10 cellular contexts compared by ENCODE assay signal in the genomic region with DNA sequence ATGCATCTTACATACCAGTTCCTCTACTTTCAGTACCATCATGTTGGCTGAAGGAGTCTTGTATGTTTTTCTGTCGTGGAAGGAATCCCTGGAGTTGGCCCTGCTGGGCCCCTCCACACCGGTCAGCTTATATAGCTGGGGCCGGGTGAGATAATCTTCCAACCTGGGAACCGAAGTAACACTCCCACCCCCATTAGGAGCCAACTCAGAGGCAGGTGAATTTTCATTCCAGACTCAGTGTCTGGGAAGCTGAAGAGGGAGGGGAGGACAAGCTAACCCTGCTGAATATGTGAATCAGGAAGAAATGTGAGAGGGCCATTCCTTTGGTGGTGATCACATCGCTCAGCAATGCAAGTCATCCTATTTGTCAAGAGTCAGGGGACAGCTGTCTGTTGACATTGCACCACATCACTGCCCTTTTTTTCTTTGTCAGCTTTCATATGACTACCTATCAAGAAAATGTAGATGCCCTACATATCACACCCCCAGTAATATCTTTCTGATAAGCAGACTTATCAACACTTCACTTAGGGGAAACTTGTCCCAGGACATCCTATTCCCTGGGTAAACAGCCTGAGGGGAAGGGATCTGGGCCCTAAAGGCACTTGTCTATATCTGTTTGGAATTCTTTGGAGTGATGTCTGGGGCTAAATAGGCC. TPM values are rescaled to one million over a fixed set of nuclear protein-coding genes. Genes with fewer than 3 reads are reported as not detected.
DNase-seq lines count a peak whose midpoint lies in the region; ATAC-seq and TF ChIP-seq lines count a peak whose summit lies in the region.
"Had no signal": no experiment of that assay in that cellular context is flagged by ENCODE, and none has a peak within 500 bp of the region (broad histone marks: within the 10 kb centered on the region; RNA-seq: fewer than 3 reads in every experiment).

A gene (minus strand): TSS at position 102 of the 658 bp plus-strand sequence. CDS start 60 bp downstream, at position 42.

- peak; percentile 82 for ATAC-seq in foreskin keratinocyte
- ATAC-seq: activated CD8-positive, alpha-beta T cell treated with anti-CD3 and anti-CD28 coated beads for 36 hours had no signal

- TF ChIP-seq CTCF in foreskin keratinocyte (conservative IDR thresholded peaks at IDR 0.05) = no peak
- no peak for TF ChIP-seq CTCF in progenitor cell of endocrine pancreas (IDR thresholded peaks at IDR 0.05; ENCODE audit: unreplicated experiment)
- TF ChIP-seq CTCF in OCI-LY7 (conservative IDR thresholded peaks at IDR 0.05; ENCODE audit: low read length) = no peak

- peak within 1 kb of the TSS; percentile 39 for H3K4me3 ChIP-seq in SJCRH30
- H3K4me3 ChIP-seq in OCI-LY7 (ENCODE audit: low read depth, low read length, poor library complexity, severe bottlenecking) = no peak within 1 kb of the TSS

- peaks cover 25% of the 10 kb centered on the region for H3K4me1 Mint-ChIP-seq in progenitor cell of endocrine pancreas (ENCODE audit: low read depth)

- H3K27ac Mint-ChIP-seq in progenitor cell of endocrine pancreas = peak within 1 kb of the TSS; percentile 90
- H3K27ac Mint-ChIP-seq: activated CD8-positive, alpha-beta T cell treated with anti-CD3 and anti-CD28 coated beads for 36 hours had no signal

- H3K79me2 ChIP-seq in OCI-LY7 (ENCODE audit: insufficient read depth, low read depth, low read length) = no peaks in the 10 kb centered on the region

- H3K4me1 ChIP-seq in SJCRH30 (peaks cover 26% of the 10 kb centered on the region), foreskin keratinocyte (peaks cover 14% of the 10 kb centered on the region), OCI-LY7 (ENCODE audit: insufficient read depth, low read length, poor library complexity, severe bottlenecking) (no peaks in the 10 kb centered on the region)

- H3K36me3 Mint-ChIP-seq in progenitor cell of endocrine pancreas (ENCODE audit: insufficient read depth) = peaks cover 3% of the 10 kb centered on the region

- peak; percentile 37 for DNase-seq in GM04504 (ENCODE audit: low read depth)
- peak; percentile 67 to 73 for DNase-seq in SJCRH30
- peak; percentile 84 to 90 for DNase-seq in foreskin keratinocyte
- DNase-seq in progenitor cell of endocrine pancreas (ENCODE audit: low spot score, unreplicated experiment) = no peak
- no peak for DNase-seq in NOMO-1 treated with DMSO at 0.1 percent for 48 hours (lab: John Stamatoyannopoulos, UW; ENCODE audit: unreplicated experiment)
- no peak for DNase-seq in NCI-H2107 treated with DMSO at 0.1 percent for 48 hours (lab: John Stamatoyannopoulos, UW; ENCODE audit: unreplicated experiment)
- DNase-seq in OCI-LY7 (ENCODE audit: low spot score) = no peak
- no peak for DNase-seq in activated CD4-positive, alpha-beta T cell treated with anti-CD3 and anti-CD28 coated beads for 48 hours
- DNase-seq: activated CD8-positive, alpha-beta T cell treated with anti-CD3 and anti-CD28 coated beads for 36 hours; stimulated activated CD4-positive, alpha-beta T cell treated with anti-CD3 and anti-CD28 coated beads, Interleukin-4, amount 100 ng/mL, for 1 hour had no signal

- H3K27ac ChIP-seq in SJCRH30 = peak within 1 kb of the TSS; percentile 91
- H3K27ac ChIP-seq in foreskin keratinocyte = no peak within 1 kb of the TSS
- no peak within 1 kb of the TSS for H3K27ac ChIP-seq in OCI-LY7 (ENCODE audit: low read depth, low read length, poor library complexity, severe bottlenecking)

- intact Hi-C loops in OCI-LY7 (cut with micrococcal nuclease; ENCODE audit: unreplicated experiment) = no loop called here

- H4K20me1 ChIP-seq in OCI-LY7 (ENCODE audit: insufficient read depth, low read length) = no peaks in the 10 kb centered on the region

- POLR2A ChIA-PET in OCI-LY7 (lab: Charles Lee) = interaction anchor here (0.7 to 1.6 kb wide), 2 partner anchors 13 to 20 kb away, joined by 3 read pairs; no protein-coding TSS in a partner anchor

- H3K9me3 ChIP-seq in SJCRH30 (replicated peaks) (no peaks in the 10 kb centered on the region), OCI-LY7 (ENCODE audit: low read length) (no peaks in the 10 kb centered on the region)

- H3K4me3 Mint-ChIP-seq in progenitor cell of endocrine pancreas (ENCODE audit: low read depth) = peak within 1 kb of the TSS; percentile 70
- H3K4me3 Mint-ChIP-seq: activated CD8-positive, alpha-beta T cell treated with anti-CD3 and anti-CD28 coated beads for 36 hours had no signal

- H3K9me3 Mint-ChIP-seq in progenitor cell of endocrine pancreas (ENCODE audit: low read depth) = no peaks in the 10 kb centered on the region
- H3K9me3 Mint-ChIP-seq: activated CD8-positive, alpha-beta T cell treated with anti-CD3 and anti-CD28 coated beads for 36 hours had no signal

- no peak within 1 kb of the TSS for H3K4me2 ChIP-seq in OCI-LY7 (ENCODE audit: low read length)

- H2AFZ ChIP-seq in OCI-LY7 (ENCODE audit: low read length) = no peak within 1 kb of the TSS

- no peaks in the 10 kb centered on the region for H3K9me2 ChIP-seq in OCI-LY7 (ENCODE audit: insufficient read depth, low read length)

- BruUV-seq in OCI-LY7 (replicated peaks; lab: Mats Ljungman, UMichigan) = no TSS peak

- CTCF ChIA-PET in OCI-LY7 (lab: Charles Lee; ENCODE audit: unreplicated experiment) = no interaction called here

- no peaks in the 10 kb centered on the region for H3K27me3 ChIP-seq in SJCRH30
- peaks cover 34% of the 10 kb centered on the region for H3K27me3 ChIP-seq in foreskin keratinocyte

- peaks cover 17% of the 10 kb centered on the region for H3K27me3 Mint-ChIP-seq in progenitor cell of endocrine pancreas

- no peaks in the 10 kb centered on the region for H3K36me3 ChIP-seq in SJCRH30
- no peaks in the 10 kb centered on the region for H3K36me3 ChIP-seq in OCI-LY7 (ENCODE audit: insufficient read depth, low read length)

RNA-seq across cellular contexts. Expression of the gene that starts here (rescaled TPM):
- total RNA-seq in SJCRH30 (2014; rRNA removed; shearing (Covaris generic)) = 2.6 and 3.7 TPM in 2 replicates
- total RNA-seq in foreskin keratinocyte = not detected in 2 replicates
- polyA plus RNA-seq in foreskin keratinocyte = 0.02 TPM in 1 of 2 replicates, not detected in the other
- 48.1 and 61.8 TPM in 2 replicates for total RNA-seq in progenitor cell of endocrine pancreas
- total RNA-seq in OCI-LY7 (2014; rRNA removed; shearing (Covaris generic)) = not detected in 2 replicates
- not detected in 2 replicates for total RNA-seq in OCI-LY7 (2022)
- total RNA-seq: activated CD8-positive, alpha-beta T cell treated with anti-CD3 and anti-CD28 coated beads for 36 hours had no signal

Comparison
In these comparisons a context has a peak if more than half of its experiments do, and no peak if none do; other contexts are left out.
1. RNA of the gene that starts here (total RNA-seq): 48.1 to 61.8 TPM in progenitor cell of endocrine pancreas; 2.6 to 3.7 TPM in SJCRH30, not detected in foreskin keratinocyte and not detected in OCI-LY7; every median in the first group is over 10 times any median in the second.
2. Peak in DNase-seq and ATAC-seq in foreskin keratinocyte; RNA of the gene not detected or under 1 TPM.
3. DNase-seq: peak in GM04504 (single experiment) and SJCRH30 (2 of 2); none in progenitor cell of endocrine pancreas (single experiment), NOMO-1 treated with DMSO at 0.1 percent for 48 hours (single experiment), NCI-H2107 treated with DMSO at 0.1 percent for 48 hours (single experiment), OCI-LY7 (single experiment) and activated CD4-positive, alpha-beta T cell treated with anti-CD3 and anti-CD28 coated beads for 48 hours (single experiment).